8 cellular contexts compared by ENCODE assay signal in genomic region chr13:31044658-31045620, GRCh38.
DNase-seq lines count a peak whose midpoint lies in the region; ATAC-seq, FAIRE-seq and TF ChIP-seq lines count a peak whose summit lies in the region.

No MANE protein-coding gene starts in this region.

- no peak for TF ChIP-seq EP300 in suprapubic skin (IDR thresholded peaks at IDR 0.05)

- H3K36me3 ChIP-seq in suprapubic skin = no peaks in the 10 kb centered on the region

- TF ChIP-seq POLR2A in suprapubic skin (IDR thresholded peaks at IDR 0.05) = no peak

- H3K9me3 ChIP-seq in suprapubic skin = no peaks in the 10 kb centered on the region

- H3K4me1 ChIP-seq in foreskin keratinocyte = peaks cover 27% of the 10 kb centered on the region
- H3K4me1 ChIP-seq in suprapubic skin = peaks cover 30% of the 10 kb centered on the region

- WGBS in suprapubic skin = 31% methylated on average over 13 of the region's 13 CpGs

- no peak overlapping the region for H3K4me3 ChIP-seq in suprapubic skin

- H3K27ac ChIP-seq in foreskin keratinocyte (peak overlapping the region; percentile 12), suprapubic skin (peak overlapping the region; percentile 77)

- FAIRE-seq in HTR-8/SVneo (lab: Jason Lieb, UNC) = no peak

- TF ChIP-seq CTCF in foreskin keratinocyte (conservative IDR thresholded peaks at IDR 0.05) (no peak), suprapubic skin (IDR thresholded peaks at IDR 0.05) (no peak)

- no peak for ATAC-seq in foreskin keratinocyte

- no peaks in the 10 kb centered on the region for H3K27me3 ChIP-seq in foreskin keratinocyte
- H3K27me3 ChIP-seq in suprapubic skin = no peaks in the 10 kb centered on the region

- DNase-seq in NK-92 treated with Interleukin-12 subunit alpha and Interleukin-12 subunit beta, amount 100 ng/mL, for 24 hours (lab: John Stamatoyannopoulos, UW) = peak; percentile 30
- DNase-seq in NK-92 (lab: John Stamatoyannopoulos, UW; ENCODE audit: unreplicated experiment) (no peak), T-helper 22 cell (ENCODE audit: low read depth) (peak; percentile 27), foreskin keratinocyte (no peak), suprapubic skin (ENCODE audit: low spot score in 2 of 2) (peak in 1 of 2 donors; percentile 12), HTR-8/SVneo (ENCODE audit: insufficient read length, low spot score) (no peak), HuH-7.5 (ENCODE audit: low spot score) (no peak), occipital lobe (lab: John Stamatoyannopoulos, UW) (no peak)

Comparison
In these comparisons a context has a peak if more than half of its experiments do, and no peak if none do; other contexts are left out.
1. DNase-seq: peak in NK-92 treated with Interleukin-12 subunit alpha and Interleukin-12 subunit beta, amount 100 ng/mL, for 24 hours (single experiment) and T-helper 22 cell (single experiment); none in NK-92 (single experiment), foreskin keratinocyte (0 of 2), HTR-8/SVneo (single experiment), HuH-7.5 (single experiment) and occipital lobe (single experiment).